22 cellular contexts compared by ENCODE assay signal in the genomic region with DNA sequence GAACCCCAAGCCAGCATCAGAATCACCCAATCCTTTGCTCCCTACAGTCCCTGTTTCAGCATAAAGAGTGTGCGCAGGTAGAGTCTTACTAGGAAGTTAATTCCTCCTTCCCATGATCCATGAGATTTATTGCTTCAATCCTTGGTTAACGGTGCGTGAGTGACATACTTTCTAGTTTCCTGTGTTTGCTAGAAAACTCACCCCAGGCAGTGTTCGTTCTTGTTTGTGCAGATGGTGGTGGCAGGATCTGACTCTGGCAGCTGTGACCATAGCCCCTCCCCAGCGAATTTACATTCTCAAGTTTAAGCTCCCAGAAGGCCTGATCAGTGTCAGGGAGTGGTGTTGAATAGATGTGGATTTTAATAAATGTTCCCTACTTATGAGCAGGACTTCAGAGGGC.
"Had no signal": no experiment of that assay in that cellular context is flagged by ENCODE, and none has a peak within 500 bp of the region (broad histone marks: within the 10 kb centered on the region; RNA-seq: fewer than 3 reads in every experiment).

No MANE protein-coding gene starts in this region.

- ATAC-seq: effector memory CD8-positive, alpha-beta T cell; left lung; mucosa of descending colon; natural killer cell treated with Interleukin-12 subunit alpha and Interleukin-12 subunit beta and Interleukin-15 and Interleukin-18, amount 100 ng/mL, for 72 hours; pancreas; sciatic nerve; stimulated activated naive CD8-positive, alpha-beta T cell treated with anti-CD3 and anti-CD28 coated beads, Interleukin-15, amount 100 ng/mL, for 72 hours; upper lobe of right lung had no signal

- H3K4me2 ChIP-seq: smooth muscle cell had no signal

- H3K9me3 ChIP-seq: left lung, neutrophil, pancreas, suprapubic skin, transverse colon, upper lobe of right lung, uterus had no signal

- H3K27ac ChIP-seq: left lung, neutrophil, pancreas, suprapubic skin, transverse colon, upper lobe of right lung, uterus had no signal

- H3K36me3 ChIP-seq: left lung, neutrophil, pancreas, suprapubic skin, transverse colon, upper lobe of right lung, uterus had no signal

- H3K4me1 ChIP-seq: left lung, pancreas, suprapubic skin, transverse colon, upper lobe of right lung, uterus had no signal

- H3K4me3 ChIP-seq: left lung, mucosa of descending colon, pancreas, smooth muscle cell, suprapubic skin, transverse colon, upper lobe of right lung, uterus had no signal

- DNase-seq: cortex of kidney; effector memory CD8-positive, alpha-beta T cell; head of caudate nucleus; left lung; mesenchymal stem cell; mucosa of descending colon; naive B cell; pancreas; stimulated activated CD4-positive, alpha-beta T cell treated with anti-CD3 and anti-CD28 coated beads, Interleukin-12 subunit alpha, Interleukin-12 subunit beta, amount 100 ng/mL, for 4 hours; stimulated activated CD4-positive, alpha-beta T cell treated with anti-CD3 and anti-CD28 coated beads, Interleukin-1b, Interleukin-23, amount 100 ng/mL, for 48 hours; stimulated activated CD4-positive, alpha-beta T cell treated with anti-CD3 and anti-CD28 coated beads, Interleukin-4, amount 100 ng/mL, for 1 hour; stimulated activated CD8-positive, alpha-beta memory T cell treated with anti-CD3 and anti-CD28 coated beads, Interleukin-4, amount 100 ng/mL, for 48 hours; stimulated activated naive CD4-positive, alpha-beta T cell; stimulated activated naive CD8-positive, alpha-beta T cell treated with anti-CD3 and anti-CD28 coated beads, Interleukin-15, amount 100 ng/mL, for 72 hours; transverse colon; upper lobe of right lung; uterus had no signal

- H3K27me3 ChIP-seq: left lung, neutrophil, pancreas, suprapubic skin, transverse colon, upper lobe of right lung, uterus had no signal
